2 cellular contexts compared by ENCODE assay signal in genomic region chr4:13657016-13657415, GRCh38.
TF ChIP-seq lines count a peak whose summit lies in the region.

No MANE protein-coding gene starts in this region.

TF ChIP-seq in liver, 16 proteins besides CTCF, POLR2A, EP300 and RAD21:
- TF ChIP-seq GABPA (IDR thresholded peaks at IDR 0.05 in 1 of 2, conservative IDR thresholded peaks at IDR 0.05 in 1 of 2): no peak
- TF ChIP-seq SP1 (IDR thresholded peaks at IDR 0.05): no peak
- TF ChIP-seq FOXA1 (IDR thresholded peaks at IDR 0.05): no peak
- TF ChIP-seq FOXA2 (IDR thresholded peaks at IDR 0.05): no peak
- no peak for TF ChIP-seq NR2F2 (IDR thresholded peaks at IDR 0.05)
- TF ChIP-seq JUND (IDR thresholded peaks at IDR 0.05): no peak
- no peak for TF ChIP-seq HNF4A (conservative IDR thresholded peaks at IDR 0.05)
- TF ChIP-seq TAF1 (conservative IDR thresholded peaks at IDR 0.05): no peak
- TF ChIP-seq RXRA (IDR thresholded peaks at IDR 0.05): no peak

TF ChIP-seq in HepG2, 621 proteins besides CTCF, POLR2A, EP300 and RAD21:
- TF ChIP-seq ZNF629 (CRISPR knock-in tag; conservative IDR thresholded peaks at IDR 0.05): no peak
- no peak for TF ChIP-seq ZNF766 (CRISPR knock-in tag; IDR thresholded peaks at IDR 0.05; ENCODE audit: borderline replicate concordance)
- TF ChIP-seq ZBTB7B (CRISPR knock-in tag; IDR thresholded peaks at IDR 0.05): no peak
- no peak for TF ChIP-seq ZNF333 (CRISPR knock-in tag; IDR thresholded peaks at IDR 0.05; ENCODE audit: borderline replicate concordance)
- no peak for TF ChIP-seq ZKSCAN1 (IDR thresholded peaks at IDR 0.05; ENCODE audit: low read length)
- TF ChIP-seq ONECUT2 (CRISPR knock-in tag; IDR thresholded peaks at IDR 0.05): no peak
- no peak for TF ChIP-seq ZNF296 (CRISPR knock-in tag; conservative IDR thresholded peaks at IDR 0.05)
- TF ChIP-seq MED8 (CRISPR knock-in tag; IDR thresholded peaks at IDR 0.05; ENCODE audit: insufficient replicate concordance): no peak
- TF ChIP-seq NR1H2 (CRISPR knock-in tag; IDR thresholded peaks at IDR 0.05; ENCODE audit: borderline replicate concordance, low read depth): no peak
- no peak for TF ChIP-seq CHCHD3 (CRISPR knock-in tag; IDR thresholded peaks at IDR 0.05)
- no peak for TF ChIP-seq TARDBP (CRISPR knock-in tag; IDR thresholded peaks at IDR 0.05)
- no peak for TF ChIP-seq NFRKB (IDR thresholded peaks at IDR 0.05)
- no peak for TF ChIP-seq GABPA (IDR thresholded peaks at IDR 0.05; ENCODE audit: low read depth, low read length)
- TF ChIP-seq GABPA (CRISPR knock-in tag; IDR thresholded peaks at IDR 0.05; ENCODE audit: low read depth): no peak
